In the genomic region with DNA sequence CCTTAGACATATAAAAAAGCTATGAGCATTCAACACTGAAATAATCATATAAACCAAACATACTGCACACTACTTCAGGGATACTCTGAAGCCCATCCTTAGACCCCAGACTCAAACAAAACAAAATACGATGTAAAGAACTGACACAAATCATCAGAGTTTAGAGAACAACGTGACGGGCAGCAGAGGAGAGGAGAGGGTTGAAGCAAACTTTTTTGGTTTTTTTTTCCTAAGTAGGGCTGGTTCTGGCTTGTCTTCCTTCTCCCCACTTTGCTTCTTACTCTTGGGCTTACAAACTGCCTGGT, we compare ENCODE assay signal across 8 cellular contexts. TPM values are rescaled to one million over a fixed set of nuclear protein-coding genes. Genes with fewer than 3 reads are reported as not detected.
A peak's percentile ranks its signal among the peaks of the same experiment; 100 is the strongest.
DNase-seq lines count a peak whose midpoint lies in the region; FAIRE-seq and TF ChIP-seq lines count a peak whose summit lies in the region.

No MANE protein-coding gene starts in this region.

- peak overlapping the region; percentile 82 for H2BK120ac ChIP-seq in H1 (replicated peaks; ENCODE audit: low read depth, low read length)

- no peaks in the 10 kb centered on the region for H3K27me3 Mint-ChIP-seq in CD4-positive, alpha-beta memory T cell

- no peak for TF ChIP-seq POLR2A in NB4 (IDR thresholded peaks at IDR 0.05; ENCODE audit: extremely low read depth, insufficient read length)
- no peak for TF ChIP-seq POLR2A in H1 (IDR thresholded peaks at IDR 0.05; ENCODE audit: control extremely low read depth in 1 of 2, low read depth in 2 of 2, low read length in 2 of 2)

- no peaks in the 10 kb centered on the region for H3K9me3 ChIP-seq in CD4-positive, alpha-beta memory T cell (ENCODE audit: control insufficient read depth in 1 of 2, low read length in 2 of 2)
- no peaks in the 10 kb centered on the region for H3K9me3 ChIP-seq in H1 (ENCODE audit: insufficient read depth in 2 of 2, low read depth in 1 of 2, low read length in 1 of 2)
- H3K9me3 ChIP-seq in neuron (ENCODE audit: low read length): no peaks in the 10 kb centered on the region

- no peaks in the 10 kb centered on the region for H3K36me3 Mint-ChIP-seq in CD4-positive, alpha-beta memory T cell

- peak overlapping the region; percentile 95 for H2AFZ ChIP-seq in H1 (ENCODE audit: low read length)
- peak overlapping the region; percentile 47 for H2AFZ ChIP-seq in neuron (ENCODE audit: low read depth, low read length)

- H4K5ac ChIP-seq in H1 (ENCODE audit: insufficient read length, low read depth, low read length): peak overlapping the region; percentile 91

- TF ChIP-seq CTCF in NB4 (IDR thresholded peaks at IDR 0.05; ENCODE audit: low read depth, low read length) (no peak), H1 (IDR thresholded peaks at IDR 0.05; ENCODE audit: control extremely low read depth in 1 of 3, insufficient read depth in 1 of 3, low read depth in 1 of 3, low read length in 3 of 3) (no peak)

- H2BK20ac ChIP-seq in H1 (ENCODE audit: low read length): 0 out of 2 replicates have a peak overlapping the region, but pooled peaks have one; percentile 61

- no peaks in the 10 kb centered on the region for H3K79me2 ChIP-seq in H1 (ENCODE audit: control insufficient read depth in 1 of 2, insufficient read depth in 2 of 2, low read length in 2 of 2)

- peak overlapping the region; percentile 61 for H3K27ac ChIP-seq in CD4-positive, alpha-beta memory T cell (ENCODE audit: low read depth, low read length)
- H3K27ac ChIP-seq in H1 (ENCODE audit: low read depth, low read length): peak overlapping the region; percentile 82

- no peaks in the 10 kb centered on the region; the same call in 1 of the 2 replicates for H3K79me1 ChIP-seq in H1 (ENCODE audit: low read depth, low read length)

- H3K18ac ChIP-seq in H1 (ENCODE audit: extremely low read depth, low read length): peak overlapping the region; percentile 98

- H4K20me1 ChIP-seq in H1 (replicated peaks in 1 of 2; ENCODE audit: control insufficient read depth in 1 of 2, insufficient read depth in 2 of 2, low read length in 2 of 2): no peaks in the 10 kb centered on the region

- FAIRE-seq in H1 (lab: Jason Lieb, UNC): no peak

- no peak overlapping the region for H3K14ac ChIP-seq in H1 (ENCODE audit: insufficient read length)

- H3K4me2 ChIP-seq in H1 (ENCODE audit: insufficient read depth in 1 of 2, low read depth in 2 of 2, low read length in 2 of 2): peak overlapping the region; percentile 78 to 98

- POLR2A ChIA-PET in CD4-positive, alpha-beta memory T cell (lab: Charles Lee; ENCODE audit: partially characterized antibody): interaction anchor here (2.7 kb wide), 1 partner anchor 126 kb away, joined by 10 read pairs; no protein-coding TSS in a partner anchor
- POLR2A ChIA-PET in H1 (lab: Charles Lee; ENCODE audit: partially characterized antibody): interaction anchor here (0.9 to 1.4 kb wide), 4 partner anchors 8 to 212 kb away, joined by 3 read pairs; no protein-coding TSS in a partner anchor

- no peaks in the 10 kb centered on the region for H3K36me3 ChIP-seq in CD4-positive, alpha-beta memory T cell (ENCODE audit: insufficient read depth, low read length)
- H3K36me3 ChIP-seq in H1 (ENCODE audit: control insufficient read depth in 2 of 4, insufficient read depth in 4 of 4, low read length in 3 of 4) (no peaks in the 10 kb centered on the region), neuron (ENCODE audit: insufficient read depth, low read length) (no peaks in the 10 kb centered on the region)

- no peak for DNase-seq in CD4-positive, alpha-beta memory T cell
- no peak for DNase-seq in NB4 (ENCODE audit: low read depth)
- no peak for DNase-seq in H1 (ENCODE audit: low read depth in 1 of 2, low spot score in 2 of 2)
- DNase-seq in NCI-H2029 (lab: John Stamatoyannopoulos, UW): no peak
- no peak for DNase-seq in NCI-H2107 (lab: John Stamatoyannopoulos, UW)
- DNase-seq in NCI-H1930 (lab: John Stamatoyannopoulos, UW): no peak
- no peak for DNase-seq in DMS53 treated with DMSO at 0.1 percent for 48 hours (lab: John Stamatoyannopoulos, UW; ENCODE audit: unreplicated experiment)

- TF ChIP-seq RAD21 in H1 (IDR thresholded peaks at IDR 0.05 in 1 of 2, conservative IDR thresholded peaks at IDR 0.05 in 1 of 2; ENCODE audit: low read depth in 2 of 2, low read length in 2 of 2): no peak

- intact Hi-C loops in CD4-positive, alpha-beta memory T cell (cut with micrococcal nuclease): loop anchor here (2.0 to 5.0 kb wide), 4 partner anchors 35 to 511 kb away; partner anchors contain the start of gene ZBTB20

- H3K27ac Mint-ChIP-seq in CD4-positive, alpha-beta memory T cell: peak overlapping the region; percentile 83 to 100 (median 99)

- peak overlapping the region; percentile 99 for H2BK15ac ChIP-seq in H1 (ENCODE audit: low read length)

- peak overlapping the region; percentile 76 for H2BK5ac ChIP-seq in H1 (ENCODE audit: low read depth, low read length)

- H4K8ac ChIP-seq in H1 (ENCODE audit: extremely low read depth, insufficient read depth, low read length): peak overlapping the region; percentile 88; the same call in 1 of the 2 replicates

- peaks cover 16 to 32% (median 21%) of the 10 kb centered on the region in 4 donors for H3K4me1 Mint-ChIP-seq in CD4-positive, alpha-beta memory T cell

- peak overlapping the region; percentile 91 to 98 (median 95) for H3K4me3 Mint-ChIP-seq in CD4-positive, alpha-beta memory T cell

- peaks cover 4% of the 10 kb centered on the region; the same call in 1 of the 2 replicates for H3K23me2 ChIP-seq in H1 (ENCODE audit: low read depth, low read length)

- no peak overlapping the region for H3K4ac ChIP-seq in H1 (replicated peaks; ENCODE audit: insufficient read length, low read depth, low read length)

- TF ChIP-seq EP300 in H1 (IDR thresholded peaks at IDR 0.05; ENCODE audit: borderline replicate concordance in 1 of 2, low read depth in 2 of 2, low read length in 2 of 2): no peak

- WGBS in H1 (ENCODE audit: extremely low coverage in 1 of 2, insufficient coverage in 1 of 2, insufficient read length in 1 of 2, insufficient replicate concordance in 2 of 2, low coverage in 1 of 2, low lambda C conversion rate in 2 of 2, missing lambda C conversion rate in 1 of 2), 2 experiments: 47% methylated on average over 3 of the region's 3 CpGs; no CpG with 5 or more reads in 1 of the 2 experiments

- peaks cover 28% of the 10 kb centered on the region for H3K4me1 ChIP-seq in CD4-positive, alpha-beta memory T cell (ENCODE audit: insufficient read depth, low read length)
- H3K4me1 ChIP-seq in H1 (replicated peaks in 1 of 4; ENCODE audit: control insufficient read depth in 3 of 4, insufficient read depth in 4 of 4, low read length in 3 of 4) (peaks cover 5 to 14% (median 10%) of the 10 kb centered on the region in 4 experiments; a peak in 6 of 7 replicates), neuron (ENCODE audit: insufficient read depth, low read length) (peaks cover 38% of the 10 kb centered on the region)

- no peak overlapping the region for H3K56ac ChIP-seq in H1 (replicated peaks; ENCODE audit: insufficient read length, low read depth, low read length)

- peak overlapping the region; percentile 96 for H4K91ac ChIP-seq in H1 (replicated peaks; ENCODE audit: insufficient read length, low read length)

- H3K9ac ChIP-seq in H1 (replicated peaks in 1 of 4; ENCODE audit: extremely low read depth in 1 of 4, low read depth in 3 of 4, low read length in 3 of 4): peak overlapping the region; percentile 77 to 86 (median 84)

- peak overlapping the region; percentile 40; the same call in 1 of the 2 replicates for H2AK5ac ChIP-seq in H1 (ENCODE audit: low read depth, low read length)

- no peak overlapping the region for H3K23ac ChIP-seq in H1 (ENCODE audit: insufficient read length)

- no peaks in the 10 kb centered on the region for H3K9me3 Mint-ChIP-seq in CD4-positive, alpha-beta memory T cell

- CTCF ChIA-PET in CD4-positive, alpha-beta memory T cell (lab: Charles Lee; ENCODE audit: partially characterized antibody): interaction anchor here (1.0 to 1.9 kb wide), 2 partner anchors 36 to 126 kb away, joined by 7 to 9 read pairs; no protein-coding TSS in a partner anchor
- CTCF ChIA-PET in H1 (lab: Charles Lee; ENCODE audit: partially characterized antibody): interaction anchor here (0.8 to 2.9 kb wide), 5 partner anchors 10 to 35 kb away, joined by 3 to 14 read pairs (median 6); partner anchors contain the start of gene GAP43

- no peaks in the 10 kb centered on the region for H3K27me3 ChIP-seq in CD4-positive, alpha-beta memory T cell (ENCODE audit: insufficient read depth, low read length)
- H3K27me3 ChIP-seq in H1 (replicated peaks in 1 of 4; ENCODE audit: control insufficient read depth in 3 of 4, extremely low read depth in 1 of 4, insufficient read depth in 3 of 4, low read length in 3 of 4) (no peaks in the 10 kb centered on the region), neuron (ENCODE audit: insufficient read depth, low read length) (no peaks in the 10 kb centered on the region)

- H2BK12ac ChIP-seq in H1 (ENCODE audit: low read depth, low read length): peak overlapping the region; percentile 91; the same call in 1 of the 2 replicates

- H3K4me3 ChIP-seq in CD4-positive, alpha-beta memory T cell (ENCODE audit: low read length in 2 of 2): peak overlapping the region; percentile 61
- H3K4me3 ChIP-seq in NB4 (ENCODE audit: low read depth, low read length): peak overlapping the region; percentile 76
- peak overlapping the region; percentile 64 to 76 (median 72) for H3K4me3 ChIP-seq in H1 (ENCODE audit: extremely low read depth in 1 of 4, insufficient read depth in 2 of 4, low read depth in 3 of 4, low read length in 4 of 4)
- peak overlapping the region; percentile 55 for H3K4me3 ChIP-seq in neuron (ENCODE audit: low read length)

TF ChIP-seq in H1, 55 proteins besides CTCF, POLR2A, EP300 and RAD21 (continues in another document):
- TF ChIP-seq JUN (IDR thresholded peaks at IDR 0.05; ENCODE audit: low read depth, low read length): no peak
- no peak for TF ChIP-seq SP2 (IDR thresholded peaks at IDR 0.05; ENCODE audit: low read length)
- no peak for TF ChIP-seq KDM4A (IDR thresholded peaks at IDR 0.05; ENCODE audit: low read depth, low read length, severe bottlenecking)
- no peak for TF ChIP-seq RFX5 (IDR thresholded peaks at IDR 0.05; ENCODE audit: borderline replicate concordance, low read depth, low read length)
- TF ChIP-seq POLR2AphosphoS5 (IDR thresholded peaks at IDR 0.05; ENCODE audit: low read depth, low read length): no peak
- no peak for TF ChIP-seq SAP30 (IDR thresholded peaks at IDR 0.05; ENCODE audit: insufficient read depth, insufficient replicate concordance, low read length)

RNA-seq across cellular contexts. Expression of gene GAP43, which starts 34.7 kb away (rescaled TPM):
- total RNA-seq in CD4-positive, alpha-beta memory T cell: not detected
- not detected for polyA plus RNA-seq in CD4-positive, alpha-beta memory T cell
- total RNA-seq in H1 (2021; fragmentation: NEBNext Ultra II Directional; extraction: Animal tissue kit (Norgen Biotek cat#: 25700)): 21.9 and 22.6 TPM in 2 replicates
- polyA plus RNA-seq in H1 (2011; rRNA removed): 9.6 and 11.2 TPM in 2 replicates
- 18.4 TPM for polyA plus RNA-seq in H1 (2011; cell fraction: cytosol; rRNA removed)
- polyA plus RNA-seq in H1 (2011; cell fraction: nucleus; rRNA removed): 7.7 TPM
- 17.7 to 22.9 TPM (median 19.6 TPM) in 4 replicates for polyA plus RNA-seq in H1 (2012, experiment 1 of 2)
- polyA plus RNA-seq in H1 (2012, experiment 2 of 2): 13.7 TPM
- 39.1 TPM for polyA plus RNA-seq in H1 (2013, experiment 1 of 2)
- 36.9 TPM for polyA plus RNA-seq in H1 (2013, experiment 2 of 2)
- 4.2 and 4.9 TPM in 2 replicates for polyA minus RNA-seq in H1 (2011; rRNA and poly(A)+ RNA removed)
- 4.2 TPM for polyA minus RNA-seq in H1 (2011; cell fraction: cytosol; rRNA and poly(A)+ RNA removed)
- polyA minus RNA-seq in H1 (2011; cell fraction: nucleus; rRNA and poly(A)+ RNA removed): 3.8 TPM

Comparison
In these comparisons a context has a peak if more than half of its experiments do, and no peak if none do; other contexts are left out.
1. RNA of gene GAP43, which starts 34.7 kb away (total RNA-seq): 21.9 to 22.6 TPM in H1; not detected in CD4-positive, alpha-beta memory T cell; every median in the first group is over 10 times any median in the second.
2. Peak in every context shown above with its lines, with median percentiles within 50 percentile points of each other: H3K4me3 ChIP-seq.